Comparison of ENCODE assay signal across 10 cellular contexts in genomic region chr2:17749753-17750438, GRCh38. TPM values are rescaled to one million over a fixed set of nuclear protein-coding genes. Genes with fewer than 3 reads are reported as not detected.
DNase-seq lines count a peak whose midpoint lies in the region; ATAC-seq and TF ChIP-seq lines count a peak whose summit lies in the region.
"Had no signal": no experiment of that assay in that cellular context is flagged by ENCODE, and none has a peak within 500 bp of the region (broad histone marks: within the 10 kb centered on the region; RNA-seq: fewer than 3 reads in every experiment).

No MANE protein-coding gene starts in this region.

- H3K4me3 ChIP-seq in fibroblast of the aortic adventitia (ENCODE audit: low read depth, low read length) = no peak overlapping the region
- no peak overlapping the region for H3K4me3 ChIP-seq in prostate gland
- H3K4me3 ChIP-seq in mucosa of descending colon = no peak overlapping the region

- no peak for TF ChIP-seq POLR2A in prostate gland (IDR thresholded peaks at IDR 0.05)

- H3K4me1 ChIP-seq in prostate gland (replicated peaks) (no peaks in the 10 kb centered on the region), mucosa of descending colon (ENCODE audit: low read depth) (peaks cover 15% of the 10 kb centered on the region)

- H3K9me3 ChIP-seq in prostate gland = no peaks in the 10 kb centered on the region
- no peaks in the 10 kb centered on the region for H3K9me3 ChIP-seq in mucosa of descending colon

- ATAC-seq in GM18499 (IDR thresholded peaks at IDR 0.05; ENCODE audit: insufficient read depth, unreplicated experiment) = peak; percentile 28
- ATAC-seq in GM21526 (IDR thresholded peaks at IDR 0.05; ENCODE audit: low FRiP score, unreplicated experiment) = peak; percentile 25
- ATAC-seq in HG03432 (IDR thresholded peaks at IDR 0.05; ENCODE audit: unreplicated experiment) = peak; percentile 28
- no peak for ATAC-seq in HG03196 (IDR thresholded peaks at IDR 0.05; ENCODE audit: unreplicated experiment)
- no peak for ATAC-seq in mucosa of descending colon
- no peak for ATAC-seq in SK-N-SH treated with all-trans-retinoic acid at 6 μM for 48 hours

- DNase-seq in fibroblast of the aortic adventitia (ENCODE audit: low read depth) = peak; percentile 4
- DNase-seq in prostate gland (ENCODE audit: low spot score) = no peak
- no peak for DNase-seq in mucosa of descending colon
- DNase-seq: activated T-cell treated with anti-CD3 and anti-CD28 coated beads, Interleukin-2, amount 50 U/mL, for 48 hours; stimulated activated naive CD4-positive, alpha-beta T cell had no signal

- no peak overlapping the region for H3K27ac ChIP-seq in prostate gland

- TF ChIP-seq CTCF in fibroblast of the aortic adventitia (IDR thresholded peaks at IDR 0.05; ENCODE audit: insufficient read depth, low read length) = no peak
- no peak for TF ChIP-seq CTCF in prostate gland (IDR thresholded peaks at IDR 0.05)
- no peak for TF ChIP-seq CTCF in mucosa of descending colon (IDR thresholded peaks at IDR 0.05)

- intact Hi-C loops in prostate gland (cut with DNase I) (loop anchor here (10.0 kb wide), 1 partner anchor 1085 kb away; the partner anchor contains the start of gene CYRIA), mucosa of descending colon (cut with DNase I, micrococcal nuclease) (no loop called here)

- no peaks in the 10 kb centered on the region for H3K36me3 ChIP-seq in prostate gland
- H3K36me3 ChIP-seq in mucosa of descending colon (ENCODE audit: low read depth) = no peaks in the 10 kb centered on the region

- whole genome bisulfite sequencing in prostate gland = 87% methylated on average over 2 of the region's 2 CpGs

- H3K27me3 ChIP-seq in prostate gland (replicated peaks; ENCODE audit: insufficient read depth) = no peaks in the 10 kb centered on the region

TF ChIP-seq in SK-N-SH treated with all-trans-retinoic acid at 6 μM for 48 hours, 23 proteins besides CTCF, POLR2A, EP300 and RAD21:
- TF ChIP-seq, protein P1, sequence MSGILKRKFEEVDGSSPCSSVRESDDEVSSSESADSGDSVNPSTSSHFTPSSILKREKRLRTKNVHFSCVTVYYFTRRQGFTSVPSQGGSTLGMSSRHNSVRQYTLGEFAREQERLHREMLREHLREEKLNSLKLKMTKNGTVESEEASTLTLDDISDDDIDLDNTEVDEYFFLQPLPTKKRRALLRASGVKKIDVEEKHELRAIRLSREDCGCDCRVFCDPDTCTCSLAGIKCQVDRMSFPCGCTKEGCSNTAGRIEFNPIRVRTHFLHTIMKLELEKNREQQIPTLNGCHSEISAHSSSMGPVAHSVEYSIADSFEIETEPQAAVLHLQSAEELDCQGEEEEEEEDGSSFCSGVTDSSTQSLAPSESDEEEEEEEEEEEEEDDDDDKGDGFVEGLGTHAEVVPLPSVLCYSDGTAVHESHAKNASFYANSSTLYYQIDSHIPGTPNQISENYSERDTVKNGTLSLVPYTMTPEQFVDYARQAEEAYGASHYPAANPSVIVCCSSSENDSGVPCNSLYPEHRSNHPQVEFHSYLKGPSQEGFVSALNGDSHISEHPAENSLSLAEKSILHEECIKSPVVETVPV (CRISPR knock-in tag; IDR thresholded peaks at IDR 0.05) = no peak
- no peak for TF ChIP-seq TCF4 (CRISPR knock-in tag; IDR thresholded peaks at IDR 0.05; ENCODE audit: borderline replicate concordance)
- no peak for TF ChIP-seq PPARA (CRISPR knock-in tag; IDR thresholded peaks at IDR 0.05; ENCODE audit: borderline replicate concordance)
- TF ChIP-seq RARB (CRISPR knock-in tag; IDR thresholded peaks at IDR 0.05) = no peak
- TF ChIP-seq ARNTL (CRISPR knock-in tag; IDR thresholded peaks at IDR 0.05; ENCODE audit: borderline replicate concordance, low read depth) = no peak
- TF ChIP-seq BACH2 (CRISPR knock-in tag; IDR thresholded peaks at IDR 0.05; ENCODE audit: borderline replicate concordance) = no peak
- no peak for TF ChIP-seq ZNF565 (CRISPR knock-in tag; conservative IDR thresholded peaks at IDR 0.05; ENCODE audit: low read depth)
- no peak for TF ChIP-seq OSR1 (CRISPR knock-in tag; IDR thresholded peaks at IDR 0.05)
- TF ChIP-seq ZFP30 (CRISPR knock-in tag; IDR thresholded peaks at IDR 0.05) = no peak
- TF ChIP-seq ZC3H10 (CRISPR knock-in tag; IDR thresholded peaks at IDR 0.05) = no peak
- TF ChIP-seq ZNF8 (CRISPR knock-in tag; IDR thresholded peaks at IDR 0.05) = no peak
- no peak for TF ChIP-seq TOX (CRISPR knock-in tag; IDR thresholded peaks at IDR 0.05; ENCODE audit: borderline replicate concordance)
- no peak for TF ChIP-seq SNAI2 (CRISPR knock-in tag; IDR thresholded peaks at IDR 0.05)
- TF ChIP-seq GLIS3 (CRISPR knock-in tag; IDR thresholded peaks at IDR 0.05) = no peak
- TF ChIP-seq, protein P2, sequence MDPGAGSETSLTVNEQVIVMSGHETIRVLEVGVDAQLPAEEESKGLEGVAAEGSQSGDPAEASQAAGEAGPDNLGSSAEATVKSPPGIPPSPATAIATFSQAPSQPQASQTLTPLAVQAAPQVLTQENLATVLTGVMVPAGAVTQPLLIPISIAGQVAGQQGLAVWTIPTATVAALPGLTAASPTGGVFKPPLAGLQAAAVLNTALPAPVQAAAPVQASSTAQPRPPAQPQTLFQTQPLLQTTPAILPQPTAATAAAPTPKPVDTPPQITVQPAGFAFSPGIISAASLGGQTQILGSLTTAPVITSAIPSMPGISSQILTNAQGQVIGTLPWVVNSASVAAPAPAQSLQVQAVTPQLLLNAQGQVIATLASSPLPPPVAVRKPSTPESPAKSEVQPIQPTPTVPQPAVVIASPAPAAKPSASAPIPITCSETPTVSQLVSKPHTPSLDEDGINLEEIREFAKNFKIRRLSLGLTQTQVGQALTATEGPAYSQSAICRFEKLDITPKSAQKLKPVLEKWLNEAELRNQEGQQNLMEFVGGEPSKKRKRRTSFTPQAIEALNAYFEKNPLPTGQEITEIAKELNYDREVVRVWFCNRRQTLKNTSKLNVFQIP (CRISPR knock-in tag; IDR thresholded peaks at IDR 0.05; ENCODE audit: borderline replicate concordance, low read depth) = no peak
- TF ChIP-seq ZNF70 (CRISPR knock-in tag; IDR thresholded peaks at IDR 0.05) = no peak
- no peak for TF ChIP-seq ESRRG (CRISPR knock-in tag; IDR thresholded peaks at IDR 0.05)
- no peak for TF ChIP-seq CSDC2 (CRISPR knock-in tag; IDR thresholded peaks at IDR 0.05)
- TF ChIP-seq ISL1 (CRISPR knock-in tag; IDR thresholded peaks at IDR 0.05) = no peak
- TF ChIP-seq, protein P3, sequence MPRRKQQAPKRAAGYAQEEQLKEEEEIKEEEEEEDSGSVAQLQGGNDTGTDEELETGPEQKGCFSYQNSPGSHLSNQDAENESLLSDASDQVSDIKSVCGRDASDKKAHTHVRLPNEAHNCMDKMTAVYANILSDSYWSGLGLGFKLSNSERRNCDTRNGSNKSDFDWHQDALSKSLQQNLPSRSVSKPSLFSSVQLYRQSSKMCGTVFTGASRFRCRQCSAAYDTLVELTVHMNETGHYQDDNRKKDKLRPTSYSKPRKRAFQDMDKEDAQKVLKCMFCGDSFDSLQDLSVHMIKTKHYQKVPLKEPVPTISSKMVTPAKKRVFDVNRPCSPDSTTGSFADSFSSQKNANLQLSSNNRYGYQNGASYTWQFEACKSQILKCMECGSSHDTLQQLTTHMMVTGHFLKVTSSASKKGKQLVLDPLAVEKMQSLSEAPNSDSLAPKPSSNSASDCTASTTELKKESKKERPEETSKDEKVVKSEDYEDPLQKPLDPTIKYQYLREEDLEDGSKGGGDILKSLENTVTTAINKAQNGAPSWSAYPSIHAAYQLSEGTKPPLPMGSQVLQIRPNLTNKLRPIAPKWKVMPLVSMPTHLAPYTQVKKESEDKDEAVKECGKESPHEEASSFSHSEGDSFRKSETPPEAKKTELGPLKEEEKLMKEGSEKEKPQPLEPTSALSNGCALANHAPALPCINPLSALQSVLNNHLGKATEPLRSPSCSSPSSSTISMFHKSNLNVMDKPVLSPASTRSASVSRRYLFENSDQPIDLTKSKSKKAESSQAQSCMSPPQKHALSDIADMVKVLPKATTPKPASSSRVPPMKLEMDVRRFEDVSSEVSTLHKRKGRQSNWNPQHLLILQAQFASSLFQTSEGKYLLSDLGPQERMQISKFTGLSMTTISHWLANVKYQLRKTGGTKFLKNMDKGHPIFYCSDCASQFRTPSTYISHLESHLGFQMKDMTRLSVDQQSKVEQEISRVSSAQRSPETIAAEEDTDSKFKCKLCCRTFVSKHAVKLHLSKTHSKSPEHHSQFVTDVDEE (CRISPR knock-in tag; IDR thresholded peaks at IDR 0.05) = no peak

RNA-seq across cellular contexts. Expression of gene SMC6, which starts 3.7 kb away (rescaled TPM):
- total RNA-seq in fibroblast of the aortic adventitia (ENCODE audit: low replicate concordance) = 31.0 and 44.1 TPM in 2 replicates
- 10 to 100 TPM in 1 of 2 donors, 1 to 10 TPM in 1; 8.8 to 36.1 TPM for total RNA-seq in prostate gland
- 10 to 100 TPM; 18.1 to 24.8 (median 22.9) TPM for total RNA-seq in mucosa of descending colon

RNA-seq across cellular contexts. Expression of gene GEN1, which starts 4.0 kb away (rescaled TPM):
- total RNA-seq in fibroblast of the aortic adventitia (ENCODE audit: low replicate concordance) = 32.4 and 51.2 TPM in 2 replicates
- 10 to 100 TPM in 1 of 2 donors, 1 to 10 TPM in 1; 5.0 to 15.3 TPM for total RNA-seq in prostate gland
- total RNA-seq in mucosa of descending colon = 10 to 100 TPM; 12.9 to 31.4 (median 20.1) TPM

Comparison
In these comparisons a context has a peak if more than half of its experiments do, and no peak if none do; other contexts are left out.
1. ATAC-seq: peak in GM18499 (single experiment), GM21526 (single experiment) and HG03432 (single experiment); none in HG03196 (single experiment), mucosa of descending colon (single experiment) and SK-N-SH treated with all-trans-retinoic acid at 6 μM for 48 hours (single experiment).